Comparison of ENCODE assay signal across 11 cellular contexts in the genomic region with DNA sequence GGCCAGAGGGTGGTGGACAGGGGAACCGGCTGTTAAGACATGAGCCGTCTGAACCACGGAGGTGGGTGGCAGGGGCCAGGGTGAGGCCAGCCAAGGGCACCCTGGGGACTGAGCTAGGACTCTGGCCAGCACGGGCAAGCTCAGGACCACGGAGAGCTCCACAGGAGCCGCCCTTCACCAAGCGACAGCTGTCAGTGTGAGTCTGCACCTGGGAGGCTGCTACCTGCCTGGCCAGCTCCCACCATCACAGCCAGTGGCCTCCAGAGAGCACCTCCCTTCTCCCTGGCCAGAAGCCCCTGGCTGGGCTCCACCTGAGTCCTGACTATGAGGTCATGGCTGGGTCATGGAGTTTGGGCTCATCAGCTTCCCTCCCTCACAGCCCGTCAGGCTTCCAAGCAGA. TPM values are rescaled to one million over a fixed set of nuclear protein-coding genes. Genes with fewer than 3 reads are reported as not detected.
A peak's percentile ranks its signal among the peaks of the same experiment; 100 is the strongest.
DNase-seq lines count a peak whose midpoint lies in the region; ATAC-seq and TF ChIP-seq lines count a peak whose summit lies in the region.
"Had no signal": no experiment of that assay in that cellular context is flagged by ENCODE, and none has a peak within 500 bp of the region (broad histone marks: within the 10 kb centered on the region; RNA-seq: fewer than 3 reads in every experiment).

No MANE protein-coding gene starts in this region.

- CTCF ChIA-PET in Caco-2 (lab: Charles Lee) (interaction anchor here (0.6 to 1.2 kb wide), 5 partner anchors 18 to 79 kb away, joined by 3 to 5 read pairs (median 3); partner anchors contain the start of genes ATF4 and TAB1), IMR-90 (lab: Yijun Ruan, JAX) (no interaction called here)

- peaks cover 7% of the 10 kb centered on the region for H3K36me3 Mint-ChIP-seq in Caco-2 (ENCODE audit: insufficient read depth, unreplicated experiment)
- no peaks in the 10 kb centered on the region for H3K36me3 Mint-ChIP-seq in activated naive CD8-positive, alpha-beta T cell treated with anti-CD3 and anti-CD28 coated beads, Interleukin-2, amount 50 U/mL, for 24 hours (ENCODE audit: low read depth)
- H3K36me3 Mint-ChIP-seq: CD4-positive, CD25-positive, alpha-beta regulatory T cell had no signal

- no peak overlapping the region for H3K9ac ChIP-seq in IMR-90 (ENCODE audit: low read depth, low read length)

- no peaks in the 10 kb centered on the region for H3K27me3 Mint-ChIP-seq in Caco-2 (ENCODE audit: insufficient read depth, unreplicated experiment)
- H3K27me3 Mint-ChIP-seq in activated naive CD8-positive, alpha-beta T cell treated with anti-CD3 and anti-CD28 coated beads, Interleukin-2, amount 50 U/mL, for 24 hours: no peaks in the 10 kb centered on the region
- H3K27me3 Mint-ChIP-seq: progenitor cell of endocrine pancreas had no signal

- intact Hi-C loops in Caco-2 (cut with micrococcal nuclease; ENCODE audit: unreplicated experiment) (no loop called here), IMR-90 (cut with micrococcal nuclease) (no loop called here), left lung (cut with DNase I) (no loop called here)

- H3K27ac Mint-ChIP-seq in Caco-2 (ENCODE audit: unreplicated experiment): no peak overlapping the region
- H3K27ac Mint-ChIP-seq in activated naive CD8-positive, alpha-beta T cell treated with anti-CD3 and anti-CD28 coated beads, Interleukin-2, amount 50 U/mL, for 24 hours: no peak overlapping the region
- H3K27ac Mint-ChIP-seq: CD4-positive, CD25-positive, alpha-beta regulatory T cell; progenitor cell of endocrine pancreas had no signal

- H3K27me3 ChIP-seq in Caco-2 (replicated peaks; ENCODE audit: control insufficient read depth, insufficient read depth, low read length): no peaks in the 10 kb centered on the region
- peaks cover 8% of the 10 kb centered on the region for H3K27me3 ChIP-seq in IMR-90 (ENCODE audit: control insufficient read depth, insufficient read depth, low read length)
- H3K27me3 ChIP-seq in left lung: no peaks in the 10 kb centered on the region

- no peak overlapping the region for H3K56ac ChIP-seq in IMR-90 (ENCODE audit: extremely low read depth, insufficient read depth, low read length)

- no peaks in the 10 kb centered on the region for H3K79me1 ChIP-seq in IMR-90 (ENCODE audit: low read depth in 1 of 2, low read length in 2 of 2)

- no peak overlapping the region for H3K27ac ChIP-seq in IMR-90 (ENCODE audit: insufficient read depth, low read length)
- H3K27ac ChIP-seq in left lung: no peak overlapping the region

- H3K9me3 ChIP-seq in Caco-2 (no peaks in the 10 kb centered on the region), IMR-90 (ENCODE audit: control insufficient read depth, insufficient read depth, low read length) (no peaks in the 10 kb centered on the region), left lung (no peaks in the 10 kb centered on the region)

- H3K4me1 Mint-ChIP-seq in Caco-2 (ENCODE audit: low read depth, unreplicated experiment): peaks cover 32% of the 10 kb centered on the region
- no peaks in the 10 kb centered on the region for H3K4me1 Mint-ChIP-seq in activated naive CD8-positive, alpha-beta T cell treated with anti-CD3 and anti-CD28 coated beads, Interleukin-2, amount 50 U/mL, for 24 hours
- H3K4me1 Mint-ChIP-seq: CD4-positive, CD25-positive, alpha-beta regulatory T cell had no signal

- H3K18ac ChIP-seq in IMR-90 (ENCODE audit: low read depth, low read length): no peak overlapping the region

- H2BK120ac ChIP-seq in IMR-90 (ENCODE audit: low read depth, low read length): no peak overlapping the region

- no peak overlapping the region for H4K5ac ChIP-seq in IMR-90 (ENCODE audit: low read depth, low read length)

- H2AFZ ChIP-seq in IMR-90 (replicated peaks; ENCODE audit: low read length, poor library complexity): peak overlapping the region; percentile 50

- H2BK5ac ChIP-seq in IMR-90 (ENCODE audit: low read depth, low read length, poor library complexity, severe bottlenecking): no peak overlapping the region

- TF ChIP-seq CTCF in Caco-2 (IDR thresholded peaks at IDR 0.05; ENCODE audit: insufficient read depth in 1 of 2, low read depth in 1 of 2, low read length in 1 of 2, severe bottlenecking in 1 of 2, unreplicated experiment in 1 of 2) (no peak), IMR-90 (conservative IDR thresholded peaks at IDR 0.05; ENCODE audit: low read depth, low read length) (no peak), left lung (IDR thresholded peaks at IDR 0.05) (no peak)

- H4K91ac ChIP-seq in IMR-90 (ENCODE audit: insufficient read depth, low read depth, low read length): no peak overlapping the region

- peaks cover 10% of the 10 kb centered on the region; the same call in 1 of the 2 replicates for H3K9me1 ChIP-seq in IMR-90 (ENCODE audit: insufficient read depth, low read length)

- H3K36me3 ChIP-seq in Caco-2 (ENCODE audit: control insufficient read depth, insufficient read depth, low read length) (no peaks in the 10 kb centered on the region; the same call in none of the 2 replicates), IMR-90 (ENCODE audit: control insufficient read depth, insufficient read depth, low read length) (no peaks in the 10 kb centered on the region), left lung (no peaks in the 10 kb centered on the region)

- H3K9me3 Mint-ChIP-seq in Caco-2 (ENCODE audit: unreplicated experiment): no peaks in the 10 kb centered on the region
- no peaks in the 10 kb centered on the region for H3K9me3 Mint-ChIP-seq in activated naive CD8-positive, alpha-beta T cell treated with anti-CD3 and anti-CD28 coated beads, Interleukin-2, amount 50 U/mL, for 24 hours
- H3K9me3 Mint-ChIP-seq: CD4-positive, CD25-positive, alpha-beta regulatory T cell had no signal

- no peak overlapping the region for H2BK15ac ChIP-seq in IMR-90 (ENCODE audit: low read depth, low read length)

- H4K20me1 ChIP-seq in IMR-90 (ENCODE audit: insufficient read depth, low read length): no peaks in the 10 kb centered on the region

- no peak overlapping the region for H3K4me3 ChIP-seq in Caco-2 (ENCODE audit: low read depth, low read length)
- H3K4me3 ChIP-seq in IMR-90 (ENCODE audit: insufficient read depth, low read depth, low read length): no peak overlapping the region
- no peak overlapping the region for H3K4me3 ChIP-seq in left lung

- in situ Hi-C loops in IMR-90 (cut with MboI; ENCODE audit: low sequenced_read_pairs): no loop called here

- no peak overlapping the region for H2AK5ac ChIP-seq in IMR-90 (ENCODE audit: low read depth, low read length)

- H3K14ac ChIP-seq in IMR-90 (replicated peaks; ENCODE audit: low read depth, low read length): no peak overlapping the region

- no peak for TF ChIP-seq RAD21 in IMR-90 (IDR thresholded peaks at IDR 0.05; ENCODE audit: low read length)

- whole genome bisulfite sequencing in IMR-90 (ENCODE audit: extremely low coverage in 2 of 2, insufficient read length in 1 of 2), 2 experiments: 23% methylated on average over 6 of the region's 8 CpGs; no CpG with 5 or more reads in 1 of the 2 experiments

- no peak overlapping the region for H2AK9ac ChIP-seq in IMR-90 (replicated peaks; ENCODE audit: low read depth, low read length, poor library complexity)

- ATAC-seq in IMR-90 (ENCODE audit: low read depth) (no peak), left lung (peak; percentile 76)
- no peak for ATAC-seq in activated naive CD8-positive, alpha-beta T cell treated with anti-CD3 and anti-CD28 coated beads, Interleukin-2, amount 50 U/mL, for 24 hours

- no peak for TF ChIP-seq POLR2A in IMR-90 (IDR thresholded peaks at IDR 0.05; ENCODE audit: low read depth, low read length)

- no peak overlapping the region for H3K4me2 ChIP-seq in IMR-90 (ENCODE audit: low read depth, low read length)

- no peak overlapping the region for H2BK20ac ChIP-seq in IMR-90 (ENCODE audit: low read depth, low read length)

- no peak overlapping the region for H3K4ac ChIP-seq in IMR-90 (ENCODE audit: low read depth, low read length)

- H3K4me3 Mint-ChIP-seq in Caco-2 (ENCODE audit: unreplicated experiment): no peak overlapping the region
- no peak overlapping the region for H3K4me3 Mint-ChIP-seq in activated naive CD8-positive, alpha-beta T cell treated with anti-CD3 and anti-CD28 coated beads, Interleukin-2, amount 50 U/mL, for 24 hours
- H3K4me3 Mint-ChIP-seq: CD4-positive, CD25-positive, alpha-beta regulatory T cell had no signal

- dilution Hi-C loops in IMR-90 (cut with HindIII; ENCODE audit: low sequenced_read_pairs, unreplicated experiment): no loop called here

- DNase-seq in Caco-2 (peak; percentile 66 to 79), IMR-90 (peak; percentile 6), left lung (no peak), NCI-H2227 (lab: John Stamatoyannopoulos, UW; ENCODE audit: unreplicated experiment) (no peak), EL (no peak), NCI-H1105 treated with DMSO at 0.1 percent for 48 hours (lab: John Stamatoyannopoulos, UW) (no peak), NCI-H2107 treated with DMSO at 0.1 percent for 48 hours (lab: John Stamatoyannopoulos, UW; ENCODE audit: unreplicated experiment) (no peak)
- peak; percentile 34 for DNase-seq in activated naive CD8-positive, alpha-beta T cell treated with anti-CD3 and anti-CD28 coated beads, Interleukin-2, amount 50 U/mL, for 24 hours
- DNase-seq: CD4-positive, CD25-positive, alpha-beta regulatory T cell; MV-4-11 had no signal

- H3K23ac ChIP-seq in IMR-90 (ENCODE audit: low read depth, low read length): no peak overlapping the region

- peaks cover 28% of the 10 kb centered on the region for H3K4me1 ChIP-seq in Caco-2
- H3K4me1 ChIP-seq in IMR-90 (ENCODE audit: control insufficient read depth, insufficient read depth, low read length): peaks cover 16% of the 10 kb centered on the region
- no peaks in the 10 kb centered on the region for H3K4me1 ChIP-seq in left lung

- POLR2A ChIA-PET in Caco-2 (lab: Charles Lee): interaction anchor here (0.6 to 1.1 kb wide), 2 partner anchors 41 to 159 kb away, joined by 3 to 7 read pairs; partner anchors contain the start of genes ATF4 and RPL3
- POLR2A ChIA-PET in IMR-90 (lab: Charles Lee; ENCODE audit: unreplicated experiment): interaction anchor here (0.9 kb wide), 1 partner anchor 24 kb away, joined by 4 read pairs; the partner anchor contains the start of gene MIEF1

- no peak overlapping the region for H4K8ac ChIP-seq in IMR-90 (ENCODE audit: low read depth in 2 of 2, low read length in 2 of 2)

- no TSS peak for BruUV-seq in Caco-2 (replicated peaks; lab: Mats Ljungman, UMichigan)
- BruUV-seq in IMR-90 (replicated peaks; lab: Mats Ljungman, UMichigan): no TSS peak

RNA-seq across cellular contexts. Expression of gene MGAT3, which starts 21.6 kb away (rescaled TPM):
- 15.5 and 16.6 TPM in 2 replicates for total RNA-seq in Caco-2 (2022)
- total RNA-seq in IMR-90 (2012; rRNA removed): 0.28 and 0.36 TPM in 2 replicates
- 1.1 TPM in 2 replicates for polyA plus RNA-seq in IMR-90 (2012; rRNA removed)
- polyA plus RNA-seq in IMR-90 (2012; cell fraction: cytosol; rRNA removed): 0.38 and 0.99 TPM in 2 replicates
- polyA plus RNA-seq in IMR-90 (2012; cell fraction: nucleus; rRNA removed; ENCODE audit: low replicate concordance): 1.0 and 1.5 TPM in 2 replicates
- 1 to 10 TPM; 6.7 to 8.8 TPM for total RNA-seq in left lung
- polyA plus RNA-seq: CD4-positive, CD25-positive, alpha-beta regulatory T cell had no signal

RNA-seq across cellular contexts. Expression of gene MIEF1, which starts 23.6 kb away (rescaled TPM):
- 47.4 and 49.4 TPM in 2 replicates for total RNA-seq in Caco-2 (2022)
- total RNA-seq in IMR-90 (2012; rRNA removed): 9.7 and 12.2 TPM in 2 replicates
- polyA plus RNA-seq in IMR-90 (2012; rRNA removed): 15.0 and 16.9 TPM in 2 replicates
- polyA plus RNA-seq in IMR-90 (2012; cell fraction: cytosol; rRNA removed): 9.7 and 13.5 TPM in 2 replicates
- polyA plus RNA-seq in IMR-90 (2012; cell fraction: nucleus; rRNA removed; ENCODE audit: low replicate concordance): 8.6 and 12.3 TPM in 2 replicates
- 10 to 100 TPM; 16.1 to 27.2 TPM for total RNA-seq in left lung

RNA-seq across cellular contexts. Expression of gene ATF4, which starts 41.9 kb away (rescaled TPM):
- total RNA-seq in Caco-2 (2022) (610 and 647 TPM in 2 replicates), IMR-90 (2012; rRNA removed) (136 and 148 TPM in 2 replicates), left lung (100 to 1,000 TPM; 204 to 308 TPM)
- polyA plus RNA-seq in IMR-90 (2012; rRNA removed): 662 and 949 TPM in 2 replicates
- 533 and 881 TPM in 2 replicates for polyA plus RNA-seq in IMR-90 (2012; cell fraction: cytosol; rRNA removed)
- polyA plus RNA-seq in IMR-90 (2012; cell fraction: nucleus; rRNA removed; ENCODE audit: low replicate concordance): 1,013 and 1,510 TPM in 2 replicates

RNA-seq across cellular contexts. Expression of gene RPS19BP1, which starts 54.1 kb away (rescaled TPM):
- total RNA-seq in Caco-2 (2022) (85.8 and 88.0 TPM in 2 replicates), IMR-90 (2012; rRNA removed) (33.0 and 33.6 TPM in 2 replicates), left lung (10 to 100 TPM; 63.5 to 88.4 TPM)
- 95.4 and 117 TPM in 2 replicates for polyA plus RNA-seq in IMR-90 (2012; rRNA removed)
- polyA plus RNA-seq in IMR-90 (2012; cell fraction: cytosol; rRNA removed): 117 and 206 TPM in 2 replicates
- 65.7 and 74.5 TPM in 2 replicates for polyA plus RNA-seq in IMR-90 (2012; cell fraction: nucleus; rRNA removed; ENCODE audit: low replicate concordance)

Comparison
In these comparisons a context has a peak if more than half of its experiments do, and no peak if none do; other contexts are left out.
1. DNase-seq: peak in Caco-2 (2 of 2), IMR-90 (single experiment) and activated naive CD8-positive, alpha-beta T cell treated with anti-CD3 and anti-CD28 coated beads, Interleukin-2, amount 50 U/mL, for 24 hours (single experiment); none in left lung (0 of 2), NCI-H2227 (single experiment), EL (single experiment), NCI-H1105 treated with DMSO at 0.1 percent for 48 hours (single experiment) and NCI-H2107 treated with DMSO at 0.1 percent for 48 hours (single experiment).